ENCODE assay signal across 26 cellular contexts in the genomic region with DNA sequence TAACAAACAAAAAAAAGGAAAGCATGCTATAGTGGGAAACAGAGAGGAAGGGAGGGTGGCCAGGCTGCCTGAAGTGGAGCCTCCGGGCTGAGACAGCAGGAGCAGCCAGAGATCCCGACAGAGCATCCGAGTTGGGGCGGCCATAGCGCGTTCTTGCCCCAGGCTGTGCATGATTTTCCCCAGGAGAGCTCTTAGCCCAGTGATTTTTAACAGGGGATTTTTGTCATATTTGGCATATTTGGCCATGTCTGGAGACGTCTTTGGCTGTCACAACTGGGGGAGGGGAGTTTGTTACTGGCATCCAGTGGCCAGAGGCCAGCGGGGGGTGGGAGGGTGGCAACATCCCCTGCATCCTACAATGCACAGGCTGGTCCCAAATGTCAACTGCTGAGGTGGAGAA. TPM values are rescaled to one million over a fixed set of nuclear protein-coding genes. Genes with fewer than 3 reads are reported as not detected.
DNase-seq lines count a peak whose midpoint lies in the region; ATAC-seq, FAIRE-seq and TF ChIP-seq lines count a peak whose summit lies in the region.
"Had no signal": no experiment of that assay in that cellular context is flagged by ENCODE, and none has a peak within 500 bp of the region (broad histone marks: within the 10 kb centered on the region; RNA-seq: fewer than 3 reads in every experiment).

No MANE protein-coding gene starts in this region.

- WGBS in mesodermal cell (ENCODE audit: insufficient coverage in 2 of 2), 2 experiments = 82 to 95% methylated on average over 2 to 8 of the region's 8 CpGs
- WGBS in thyroid gland, 2 donors = 41 to 47% methylated on average over 8 of the region's 8 CpGs

- H3K9ac ChIP-seq in astrocyte (ENCODE audit: low read length) = no peak overlapping the region
- H3K9ac ChIP-seq: GM23248, KMS-11 had no signal

- H2AFZ ChIP-seq in astrocyte (ENCODE audit: low read depth, low read length) = no peak overlapping the region
- H2AFZ ChIP-seq: GM23248 had no signal

- H3K79me2 ChIP-seq in astrocyte (ENCODE audit: insufficient read depth, low read length) = no peaks in the 10 kb centered on the region

- H3K27ac ChIP-seq in astrocyte (ENCODE audit: low read depth, low read length) = no peak overlapping the region
- H3K27ac ChIP-seq in mesodermal cell (ENCODE audit: low read depth, low read length, severe bottlenecking) = peak overlapping the region; percentile 6
- peak overlapping the region in 1 of 3 donors; percentile 28 for H3K27ac ChIP-seq in thyroid gland
- H3K27ac ChIP-seq: GM23248, KMS-11, RWPE1 had no signal

- no peak overlapping the region for H3K4me2 ChIP-seq in astrocyte (ENCODE audit: low read length)
- H3K4me2 ChIP-seq: KMS-11 had no signal

- no peak for TF ChIP-seq POLR2A in thyroid gland (IDR thresholded peaks at IDR 0.05)

- H3K27me3 Mint-ChIP-seq in Caco-2 (ENCODE audit: insufficient read depth, unreplicated experiment) = no peaks in the 10 kb centered on the region
- no peaks in the 10 kb centered on the region for H3K27me3 Mint-ChIP-seq in astrocyte (ENCODE audit: low read depth, unreplicated experiment)
- H3K27me3 Mint-ChIP-seq in activated CD8-positive, alpha-beta T cell treated with anti-CD3 and anti-CD28 coated beads for 36 hours = peaks cover 1% of the 10 kb centered on the region

- H3K27ac Mint-ChIP-seq in Caco-2 (ENCODE audit: unreplicated experiment) = peak overlapping the region; percentile 22
- peak overlapping the region; percentile 3 for H3K27ac Mint-ChIP-seq in astrocyte (ENCODE audit: unreplicated experiment)
- no peak overlapping the region for H3K27ac Mint-ChIP-seq in activated CD8-positive, alpha-beta T cell treated with anti-CD3 and anti-CD28 coated beads for 36 hours
- H3K27ac Mint-ChIP-seq: H9, HFFc6 had no signal

- TF ChIP-seq CTCF in Caco-2 (IDR thresholded peaks at IDR 0.05; ENCODE audit: insufficient read depth in 1 of 2, low read depth in 1 of 2, low read length in 1 of 2, severe bottlenecking in 1 of 2, unreplicated experiment in 1 of 2) (no peak), astrocyte (IDR thresholded peaks at IDR 0.05; ENCODE audit: insufficient read depth, low read depth, low read length) (no peak), thyroid gland (IDR thresholded peaks at IDR 0.05) (no peak)
- TF ChIP-seq CTCF in activated CD8-positive, alpha-beta T cell treated with anti-CD3 and anti-CD28 coated beads for 36 hours (IDR thresholded peaks at IDR 0.05) = no peak

- H3K4me1 Mint-ChIP-seq in Caco-2 (ENCODE audit: low read depth, unreplicated experiment) (peaks cover 12% of the 10 kb centered on the region), astrocyte (ENCODE audit: low read depth, unreplicated experiment) (peaks cover 23% of the 10 kb centered on the region)
- peaks cover 2% of the 10 kb centered on the region for H3K4me1 Mint-ChIP-seq in activated CD8-positive, alpha-beta T cell treated with anti-CD3 and anti-CD28 coated beads for 36 hours (ENCODE audit: low read depth)

- DNase-seq in Caco-2 (peak; percentile 24 to 49), astrocyte (ENCODE audit: low read depth) (no peak), thyroid gland (peak; percentile 25 to 53)
- no peak for DNase-seq in activated CD8-positive, alpha-beta T cell treated with anti-CD3 and anti-CD28 coated beads for 36 hours
- DNase-seq: CD4-positive, CD25-positive, alpha-beta regulatory T cell; DMS79 treated with DMSO at 0.1 percent for 48 hours; GM23248; H9; HFFc6; NCI-H1092 treated with DMSO at 0.1 percent for 48 hours; NCI-H1436 treated with DMSO at 0.1 percent for 48 hours; NCI-H2029; NCI-H226; NCI-H510A treated with DMSO at 0.1 percent for 48 hours; NCI-H774; NK-92 treated with Interleukin-12 subunit alpha and Interleukin-12 subunit beta, amount 100 ng/mL, for 24 hours; SHP77 treated with DMSO at 0.1 percent for 48 hours had no signal

- POLR2A ChIA-PET in Caco-2 (lab: Charles Lee) = no interaction called here
- POLR2A ChIA-PET in activated CD8-positive, alpha-beta T cell treated with anti-CD3 and anti-CD28 coated beads for 36 hours (lab: Charles Lee) = interaction anchor here (1.0 kb wide), 1 partner anchor 17 kb away, joined by 3 read pairs; no protein-coding TSS in a partner anchor

- H4K20me1 ChIP-seq in astrocyte (ENCODE audit: insufficient read depth, low read length) = peaks cover 4% of the 10 kb centered on the region

- no peak for FAIRE-seq in astrocyte (lab: Jason Lieb, UNC)
- FAIRE-seq: G401.6, GM12892 had no signal

- H3K9me3 ChIP-seq in Caco-2 (0 out of 2 replicates have a peak, but pooled peaks cover 3% of the 10 kb centered on the region), astrocyte (ENCODE audit: insufficient read depth, low read depth, low read length) (peaks cover 4% of the 10 kb centered on the region), mesodermal cell (ENCODE audit: control insufficient read depth, low read length) (peaks cover 10% of the 10 kb centered on the region), thyroid gland (no peaks in the 10 kb centered on the region)

- no TSS peak for BruUV-seq in Caco-2 (replicated peaks; lab: Mats Ljungman, UMichigan)

- no peak overlapping the region for H3K4me3 Mint-ChIP-seq in Caco-2 (ENCODE audit: unreplicated experiment)
- H3K4me3 Mint-ChIP-seq in astrocyte (ENCODE audit: unreplicated experiment) = no peak overlapping the region
- H3K4me3 Mint-ChIP-seq in activated CD8-positive, alpha-beta T cell treated with anti-CD3 and anti-CD28 coated beads for 36 hours = no peak overlapping the region
- H3K4me3 Mint-ChIP-seq: H9, HFFc6 had no signal

- intact Hi-C loops in Caco-2 (cut with micrococcal nuclease; ENCODE audit: unreplicated experiment) = loop anchor here (5.0 kb wide), 2 partner anchors 82 to 222 kb away; no protein-coding TSS in a partner anchor
- intact Hi-C loops in thyroid gland (cut with DNase I) = no loop called here
- intact Hi-C loops in activated CD8-positive, alpha-beta T cell treated with anti-CD3 and anti-CD28 coated beads for 36 hours (cut with micrococcal nuclease) = no loop called here

- H3K36me3 ChIP-seq in Caco-2 (ENCODE audit: control insufficient read depth, insufficient read depth, low read length) (no peaks in the 10 kb centered on the region), astrocyte (ENCODE audit: insufficient read depth, low read length) (no peaks in the 10 kb centered on the region), mesodermal cell (ENCODE audit: control insufficient read depth, insufficient read depth, low read length) (peaks cover 7% of the 10 kb centered on the region), thyroid gland (peaks cover 0 to 9% of the 10 kb centered on the region in 2 donors)

- peaks cover 12% of the 10 kb centered on the region for H3K36me3 Mint-ChIP-seq in Caco-2 (ENCODE audit: insufficient read depth, unreplicated experiment)
- H3K36me3 Mint-ChIP-seq in astrocyte (ENCODE audit: low read depth, unreplicated experiment) = peaks cover 6% of the 10 kb centered on the region
- H3K36me3 Mint-ChIP-seq in activated CD8-positive, alpha-beta T cell treated with anti-CD3 and anti-CD28 coated beads for 36 hours (ENCODE audit: low read depth) = peaks cover 2% of the 10 kb centered on the region

- no peaks in the 10 kb centered on the region for H3K9me3 Mint-ChIP-seq in Caco-2 (ENCODE audit: unreplicated experiment)
- H3K9me3 Mint-ChIP-seq in astrocyte (ENCODE audit: unreplicated experiment) = peaks cover 6% of the 10 kb centered on the region
- peaks cover 6% of the 10 kb centered on the region for H3K9me3 Mint-ChIP-seq in activated CD8-positive, alpha-beta T cell treated with anti-CD3 and anti-CD28 coated beads for 36 hours

- H3K4me3 ChIP-seq in Caco-2 (ENCODE audit: low read depth, low read length) = no peak overlapping the region
- H3K4me3 ChIP-seq in astrocyte (ENCODE audit: insufficient read depth, low read depth, low read length) = no peak overlapping the region
- H3K4me3 ChIP-seq in mesodermal cell (ENCODE audit: extremely low read depth, insufficient read depth, low read length, poor library complexity, severe bottlenecking) = no peak overlapping the region
- no peak overlapping the region for H3K4me3 ChIP-seq in thyroid gland (replicated peaks in 1 of 3)
- H3K4me3 ChIP-seq: GM23248 had no signal

- CTCF ChIA-PET in Caco-2 (lab: Charles Lee) = interaction anchor here (1.8 kb wide), 1 partner anchor 179 kb away, joined by 6 read pairs; no protein-coding TSS in a partner anchor
- CTCF ChIA-PET in activated CD8-positive, alpha-beta T cell treated with anti-CD3 and anti-CD28 coated beads for 36 hours (lab: Charles Lee) = interaction anchor here (6.8 kb wide), 1 partner anchor 178 kb away, joined by 75 read pairs; no protein-coding TSS in a partner anchor

- no peak for ATAC-seq in activated CD8-positive, alpha-beta T cell treated with anti-CD3 and anti-CD28 coated beads for 36 hours
- ATAC-seq in GM21529 (IDR thresholded peaks at IDR 0.05; ENCODE audit: unreplicated experiment) (no peak), HG02973 (IDR thresholded peaks at IDR 0.05; ENCODE audit: unreplicated experiment) (no peak)

- H3K4me1 ChIP-seq in Caco-2 = peaks cover 12% of the 10 kb centered on the region
- peaks cover 5% of the 10 kb centered on the region for H3K4me1 ChIP-seq in astrocyte (ENCODE audit: insufficient read depth, low read length)
- H3K4me1 ChIP-seq in mesodermal cell (ENCODE audit: control insufficient read depth, insufficient read depth, low read length, poor library complexity, severe bottlenecking) = peaks cover 11% of the 10 kb centered on the region
- peaks cover 0 to 14% of the 10 kb centered on the region in 2 donors for H3K4me1 ChIP-seq in thyroid gland

- H3K27me3 ChIP-seq in Caco-2 (replicated peaks; ENCODE audit: control insufficient read depth, insufficient read depth, low read length) = no peaks in the 10 kb centered on the region
- H3K27me3 ChIP-seq in astrocyte (ENCODE audit: insufficient read depth, low read length) = no peaks in the 10 kb centered on the region
- H3K27me3 ChIP-seq in thyroid gland = no peaks in the 10 kb centered on the region

RNA-seq across cellular contexts. Expression of a gene that starts 23.6 kb away (rescaled TPM):
- total RNA-seq in Caco-2 (2022) (0.18 TPM in 1 of 2 replicates, not detected in the other), astrocyte (0.20 TPM in 1 of 2 replicates, not detected in the other), thyroid gland (1 to 10 TPM in 1 of 4 donors, under 1 TPM in 2, not detected in 1; 0.78 to 1.0 (median 0.94) TPM)
- polyA plus RNA-seq in mesodermal cell (2013, experiment 1 of 2) = 0.44 TPM
- polyA plus RNA-seq in mesodermal cell (2013, experiment 2 of 2) = 0.71 TPM
- total RNA-seq in activated CD8-positive, alpha-beta T cell treated with anti-CD3 and anti-CD28 coated beads for 36 hours = not detected
- total RNA-seq: A673; CD4-positive, CD25-positive, alpha-beta regulatory T cell; H9; HT1080 had no signal
- polyA plus RNA-seq: CD4-positive, CD25-positive, alpha-beta regulatory T cell had no signal

Comparison
In these comparisons a context has a peak if more than half of its experiments do, and no peak if none do; other contexts are left out.
1. DNase-seq: peak in Caco-2 (2 of 2) and thyroid gland (2 of 2); none in astrocyte (single experiment) and activated CD8-positive, alpha-beta T cell treated with anti-CD3 and anti-CD28 coated beads for 36 hours (single experiment).